1 cellular context compared by ENCODE assay signal in genomic region chr6:3314621-3315020, GRCh38.
TF ChIP-seq lines count a peak whose summit lies in the region.

No MANE protein-coding gene starts in this region.

TF ChIP-seq in WTC11, 78 proteins besides CTCF, POLR2A, EP300 and RAD21 (continued from another document):
- no peak for TF ChIP-seq ATF6 (CRISPR knock-in tag; IDR thresholded peaks at IDR 0.05)
- TF ChIP-seq ZNF512 (CRISPR knock-in tag; IDR thresholded peaks at IDR 0.05; ENCODE audit: borderline replicate concordance) = no peak
- TF ChIP-seq ELF4 (CRISPR knock-in tag; IDR thresholded peaks at IDR 0.05; ENCODE audit: low read depth) = no peak
- TF ChIP-seq ZNF416 (CRISPR knock-in tag; IDR thresholded peaks at IDR 0.05) = no peak
- TF ChIP-seq MYBL2 (CRISPR knock-in tag; IDR thresholded peaks at IDR 0.05) = no peak
- TF ChIP-seq ZNF396 (CRISPR knock-in tag; IDR thresholded peaks at IDR 0.05; ENCODE audit: borderline replicate concordance) = no peak
- no peak for TF ChIP-seq CREB1 (CRISPR knock-in tag; IDR thresholded peaks at IDR 0.05)
- TF ChIP-seq ETV6 (CRISPR knock-in tag; IDR thresholded peaks at IDR 0.05) = no peak
- TF ChIP-seq USF1 (CRISPR knock-in tag; IDR thresholded peaks at IDR 0.05) = no peak
- no peak for TF ChIP-seq ZBTB21 (CRISPR knock-in tag; IDR thresholded peaks at IDR 0.05; ENCODE audit: borderline replicate concordance)
- TF ChIP-seq TEAD1 (CRISPR knock-in tag; IDR thresholded peaks at IDR 0.05) = no peak
